Comparison of ENCODE assay signal across 13 cellular contexts in the genomic region with DNA sequence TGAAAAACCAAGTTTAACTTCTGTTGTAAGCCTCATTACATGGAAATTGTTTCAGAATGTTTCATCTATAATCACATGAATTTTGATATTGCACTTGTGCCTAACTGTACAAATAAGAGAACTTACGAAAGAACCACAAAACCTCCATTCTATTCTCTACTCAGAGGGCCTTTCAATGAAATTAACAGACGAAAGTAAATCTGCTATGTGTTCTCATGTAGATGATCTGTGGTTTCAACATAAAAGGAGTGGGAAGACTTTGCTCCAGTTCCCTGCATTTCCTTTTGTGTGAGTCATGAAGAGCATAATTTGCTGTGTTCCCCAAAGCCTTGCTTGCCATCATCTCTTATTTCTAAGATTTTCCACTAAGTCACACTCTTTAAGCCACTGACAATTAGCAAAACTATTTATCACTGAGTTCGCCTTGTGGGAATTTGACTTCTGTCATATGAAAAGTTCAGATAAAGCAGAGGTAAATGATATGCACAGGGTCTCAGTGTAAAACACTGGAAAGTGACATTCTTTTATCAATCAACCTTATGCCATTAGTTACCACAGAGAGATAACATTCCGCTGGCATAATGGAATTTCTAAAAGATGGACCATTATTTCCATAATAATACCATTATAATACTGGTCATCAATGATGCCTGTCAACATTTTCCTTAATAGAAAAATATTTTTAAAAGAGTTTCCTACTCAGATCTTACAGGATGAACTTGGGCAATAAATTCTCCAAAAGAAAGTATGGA.
DNase-seq lines count a peak whose midpoint lies in the region; TF ChIP-seq lines count a peak whose summit lies in the region.
"Had no signal": no experiment of that assay in that cellular context is flagged by ENCODE, and none has a peak within 500 bp of the region (broad histone marks: within the 10 kb centered on the region; RNA-seq: fewer than 3 reads in every experiment).

No MANE protein-coding gene starts in this region.

- no peaks in the 10 kb centered on the region for H3K9me3 ChIP-seq in neural progenitor cell (ENCODE audit: low read depth)

- H3K4me1 Mint-ChIP-seq in neural progenitor cell (peaks cover 8% of the 10 kb centered on the region), Calu3 (ENCODE audit: low read depth, unreplicated experiment) (no peaks in the 10 kb centered on the region)

- no TSS peak for BruUV-seq in Calu3 (replicated peaks; lab: Mats Ljungman, UMichigan)

- peaks cover 2% of the 10 kb centered on the region for H3K27me3 Mint-ChIP-seq in neural progenitor cell (ENCODE audit: insufficient read depth, low read depth)
- H3K27me3 Mint-ChIP-seq in Calu3 (ENCODE audit: unreplicated experiment), result no peaks in the 10 kb centered on the region

- no peaks in the 10 kb centered on the region for H3K36me3 ChIP-seq in neural progenitor cell

- intact Hi-C loops in Calu3 (cut with micrococcal nuclease; ENCODE audit: unreplicated experiment), result no loop called here

- H3K4me3 Mint-ChIP-seq in neural progenitor cell, result no peak overlapping the region
- no peak overlapping the region for H3K4me3 Mint-ChIP-seq in Calu3 (ENCODE audit: low read depth, unreplicated experiment)

- peak overlapping the region; percentile 42 for H3K27ac Mint-ChIP-seq in neural progenitor cell
- no peak overlapping the region for H3K27ac Mint-ChIP-seq in Calu3 (ENCODE audit: unreplicated experiment)

- no peaks in the 10 kb centered on the region for H3F3A ChIP-seq in neural progenitor cell (ENCODE audit: low read depth)

- no peaks in the 10 kb centered on the region for H4K20me1 ChIP-seq in neural progenitor cell (ENCODE audit: low read depth)

- TF ChIP-seq CTCF in epithelial cell of esophagus (IDR thresholded peaks at IDR 0.05; ENCODE audit: insufficient read depth, low read depth, low read length, missing control alignments) (no peak), neural progenitor cell (IDR thresholded peaks at IDR 0.05) (no peak), Calu3 (IDR thresholded peaks at IDR 0.05; ENCODE audit: unreplicated experiment) (no peak)

- DNase-seq in ELR (ENCODE audit: low read depth) (peak; percentile 31), OCI-M1 (lab: John Stamatoyannopoulos, UW) (peak; percentile 60), epithelial cell of esophagus (ENCODE audit: low read depth) (peak; percentile 15), neural progenitor cell (ENCODE audit: low spot score) (no peak), NCI-H69 (lab: John Stamatoyannopoulos, UW) (no peak), NCI-H2029 (lab: John Stamatoyannopoulos, UW) (no peak), Calu3 (no peak)
- no peak for DNase-seq in activated CD4-positive, alpha-beta T cell treated with anti-CD3 and anti-CD28 coated beads, Interleukin-2, amount 50 U/mL, for 1 hour
- DNase-seq: activated CD4-positive, alpha-beta T cell treated with anti-CD3 and anti-CD28 coated beads, Interleukin-2, amount 50 U/mL, for 4 hours; left ventricle myocardium superior; NCI-H2171 had no signal

- H3K9me3 Mint-ChIP-seq in neural progenitor cell, result no peaks in the 10 kb centered on the region
- no peaks in the 10 kb centered on the region for H3K9me3 Mint-ChIP-seq in Calu3 (ENCODE audit: low read depth, unreplicated experiment)

- no peaks in the 10 kb centered on the region for H3K27me3 ChIP-seq in neural progenitor cell

- H2AFZ ChIP-seq in neural progenitor cell (replicated peaks), result no peak overlapping the region
- H2AFZ ChIP-seq: parathyroid adenoma had no signal

- CTCF ChIA-PET in Calu3 (lab: Charles Lee), result no interaction called here

- H3K4me2 ChIP-seq in neural progenitor cell, result no peak overlapping the region

- H3K4me1 ChIP-seq in neural progenitor cell, result no peaks in the 10 kb centered on the region
- H3K4me1 ChIP-seq: parathyroid adenoma had no signal

- H3K79me2 ChIP-seq in neural progenitor cell (ENCODE audit: low read depth), result no peaks in the 10 kb centered on the region
- H3K79me2 ChIP-seq: parathyroid adenoma had no signal

- no peak overlapping the region for H3K9ac ChIP-seq in neural progenitor cell
- H3K9ac ChIP-seq: parathyroid adenoma had no signal

- H3K36me3 Mint-ChIP-seq in neural progenitor cell (no peaks in the 10 kb centered on the region), Calu3 (ENCODE audit: insufficient read depth, unreplicated experiment) (no peaks in the 10 kb centered on the region)

- no peak overlapping the region for H3K4me3 ChIP-seq in epithelial cell of esophagus (ENCODE audit: low read length)
- H3K4me3 ChIP-seq in neural progenitor cell, result no peak overlapping the region
- H3K4me3 ChIP-seq: K562 had no signal

- H3K27ac ChIP-seq in neural progenitor cell, result no peak overlapping the region
- H3K27ac ChIP-seq: parathyroid adenoma had no signal

Comparison
In these comparisons a context has a peak if more than half of its experiments do, and no peak if none do; other contexts are left out.
1. DNase-seq: peak in ELR (single experiment), OCI-M1 (single experiment) and epithelial cell of esophagus (single experiment); none in neural progenitor cell (single experiment), NCI-H69 (single experiment), activated CD4-positive, alpha-beta T cell treated with anti-CD3 and anti-CD28 coated beads, Interleukin-2, amount 50 U/mL, for 1 hour (single experiment), NCI-H2029 (single experiment) and Calu3 (single experiment).